ENCODE assay signal across 8 cellular contexts in the genomic region with DNA sequence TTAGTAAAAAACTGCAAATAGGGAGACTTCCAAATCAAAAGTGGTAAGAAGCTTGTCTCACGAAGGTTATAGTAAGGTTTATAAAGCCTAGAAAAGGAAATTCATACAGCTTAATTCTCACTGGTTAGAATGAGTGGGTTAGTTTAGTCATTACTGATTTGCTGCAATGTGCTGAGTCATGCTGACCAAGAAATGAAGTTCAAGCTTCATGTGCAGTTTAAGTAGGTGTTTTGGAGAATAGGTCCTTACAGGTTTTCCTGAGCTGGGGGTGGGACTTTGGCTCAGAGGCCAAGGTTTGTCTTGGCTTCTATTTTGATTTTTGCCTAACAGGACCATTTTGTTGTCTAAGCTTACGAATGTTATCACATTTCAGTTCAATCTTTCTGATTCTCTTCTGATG. TPM values are rescaled to one million over a fixed set of nuclear protein-coding genes. Genes with fewer than 3 reads are reported as not detected.
A peak's percentile ranks its signal among the peaks of the same experiment; 100 is the strongest.
DNase-seq lines count a peak whose midpoint lies in the region; ATAC-seq and TF ChIP-seq lines count a peak whose summit lies in the region.

No MANE protein-coding gene starts in this region.

- DNase-seq in MCF 10A (ENCODE audit: unreplicated experiment) (peak; percentile 93), breast epithelium (ENCODE audit: low spot score in 2 of 2) (no peak), left cardiac atrium (peak; percentile 23), 8988T (no peak)
- DNase-seq in activated T-cell treated with anti-CD3 and anti-CD28 coated beads, Interleukin-2, amount 50 U/mL, for 4 hours, result no peak
- DNase-seq in stimulated activated naive B cell treated with anti-CD40 and anti-IgM and Interleukin-4, amounts not matched to agents 10 μg/mL and 1 μg/mL and 100 μg/mL, for 72 hours, result no peak

- H3K4me1 Mint-ChIP-seq in MCF 10A (ENCODE audit: insufficient read depth, unreplicated experiment), result peaks cover 25% of the 10 kb centered on the region
- H3K4me1 Mint-ChIP-seq in activated T-cell treated with anti-CD3 and anti-CD28 coated beads, Interleukin-2, amount 50 U/mL, for 4 hours (ENCODE audit: low read depth), result peaks cover 36% of the 10 kb centered on the region
- peaks cover 7 to 11% of the 10 kb centered on the region in 2 donors for H3K4me1 Mint-ChIP-seq in stimulated activated naive B cell treated with anti-CD40 and anti-IgM and Interleukin-4, amounts not matched to agents 10 μg/mL and 1 μg/mL and 100 μg/mL, for 72 hours

- no peaks in the 10 kb centered on the region for H3K36me3 ChIP-seq in breast epithelium

- H3K9me3 Mint-ChIP-seq in MCF 10A (ENCODE audit: unreplicated experiment), result no peaks in the 10 kb centered on the region
- H3K9me3 Mint-ChIP-seq in activated T-cell treated with anti-CD3 and anti-CD28 coated beads, Interleukin-2, amount 50 U/mL, for 4 hours, result no peaks in the 10 kb centered on the region
- H3K9me3 Mint-ChIP-seq in stimulated activated naive B cell treated with anti-CD40 and anti-IgM and Interleukin-4, amounts not matched to agents 10 μg/mL and 1 μg/mL and 100 μg/mL, for 72 hours, result peaks cover 5% of the 10 kb centered on the region in 2 donors

- H3K27me3 ChIP-seq in breast epithelium, result no peaks in the 10 kb centered on the region

- no peak for TF ChIP-seq CTCF in MCF 10A (IDR thresholded peaks at IDR 0.05; ENCODE audit: unreplicated experiment)
- no peak for TF ChIP-seq CTCF in breast epithelium (IDR thresholded peaks at IDR 0.05)

- no peaks in the 10 kb centered on the region for H3K9me3 ChIP-seq in breast epithelium

- peak overlapping the region; percentile 63 for H3K27ac Mint-ChIP-seq in MCF 10A (ENCODE audit: low read depth, unreplicated experiment)
- H3K27ac Mint-ChIP-seq in stimulated activated naive B cell treated with anti-CD40 and anti-IgM and Interleukin-4, amounts not matched to agents 10 μg/mL and 1 μg/mL and 100 μg/mL, for 72 hours, result peak overlapping the region; percentile 14

- H3K4me3 ChIP-seq in breast epithelium, result no peak overlapping the region

- TF ChIP-seq POLR2A in breast epithelium (IDR thresholded peaks at IDR 0.05), result no peak

- intact Hi-C loops in MCF 10A (cut with micrococcal nuclease) (loop anchor here (2.0 kb wide), 1 partner anchor 75 kb away; no protein-coding TSS in a partner anchor), breast epithelium (cut with DNase I; ENCODE audit: low total_unique reads) (no loop called here), left cardiac atrium (cut with DNase I) (no loop called here)

- POLR2A ChIA-PET in MCF 10A (lab: Yijun Ruan, JAX), result interaction anchor here (0.7 to 4.7 kb wide), 17 partner anchors 8 to 1016 kb away, joined by 3 to 171 read pairs (median 5); partner anchors contain the start of genes CLIP4, WDR43 and YPEL5

- ATAC-seq in HG03442 (IDR thresholded peaks at IDR 0.05; ENCODE audit: unreplicated experiment) (peak; percentile 53), left cardiac atrium (peak; percentile 72 to 94), GM19328 (IDR thresholded peaks at IDR 0.05; ENCODE audit: unreplicated experiment) (no peak)
- ATAC-seq in activated T-cell treated with anti-CD3 and anti-CD28 coated beads, Interleukin-2, amount 50 U/mL, for 4 hours, result peak; percentile 93 to 97
- peak; percentile 74 to 79 for ATAC-seq in stimulated activated naive B cell treated with anti-CD40 and anti-IgM and Interleukin-4, amounts not matched to agents 10 μg/mL and 1 μg/mL and 100 μg/mL, for 72 hours (replicated peaks)

- H3K27me3 Mint-ChIP-seq in MCF 10A (ENCODE audit: insufficient read depth, unreplicated experiment), result no peaks in the 10 kb centered on the region
- no peaks in the 10 kb centered on the region for H3K27me3 Mint-ChIP-seq in activated T-cell treated with anti-CD3 and anti-CD28 coated beads, Interleukin-2, amount 50 U/mL, for 4 hours (ENCODE audit: low read depth)
- H3K27me3 Mint-ChIP-seq in stimulated activated naive B cell treated with anti-CD40 and anti-IgM and Interleukin-4, amounts not matched to agents 10 μg/mL and 1 μg/mL and 100 μg/mL, for 72 hours, result no peaks in the 10 kb centered on the region

- peak overlapping the region in 1 of 2 donors; percentile 16 for H3K27ac ChIP-seq in breast epithelium

- no TSS peak for BruUV-seq in MCF 10A (replicated peaks; lab: Mats Ljungman, UMichigan)

- H3K4me1 ChIP-seq in breast epithelium, result peaks cover 5 to 6% of the 10 kb centered on the region in 2 donors

- peaks cover 74% of the 10 kb centered on the region for H3K36me3 Mint-ChIP-seq in MCF 10A (ENCODE audit: insufficient read depth, unreplicated experiment)
- H3K36me3 Mint-ChIP-seq in activated T-cell treated with anti-CD3 and anti-CD28 coated beads, Interleukin-2, amount 50 U/mL, for 4 hours (ENCODE audit: insufficient read depth), result peaks cover 33% of the 10 kb centered on the region
- peaks cover 5 to 14% of the 10 kb centered on the region in 2 donors for H3K36me3 Mint-ChIP-seq in stimulated activated naive B cell treated with anti-CD40 and anti-IgM and Interleukin-4, amounts not matched to agents 10 μg/mL and 1 μg/mL and 100 μg/mL, for 72 hours

- peak overlapping the region; percentile 46 for H3K4me3 Mint-ChIP-seq in MCF 10A (ENCODE audit: unreplicated experiment)
- peak overlapping the region; percentile 60 for H3K4me3 Mint-ChIP-seq in activated T-cell treated with anti-CD3 and anti-CD28 coated beads, Interleukin-2, amount 50 U/mL, for 4 hours
- H3K4me3 Mint-ChIP-seq in stimulated activated naive B cell treated with anti-CD40 and anti-IgM and Interleukin-4, amounts not matched to agents 10 μg/mL and 1 μg/mL and 100 μg/mL, for 72 hours, result peak overlapping the region in 1 of 2 donors; percentile 54

- CTCF ChIA-PET in MCF 10A (lab: Yijun Ruan, JAX), result interaction anchor here (0.6 to 2.9 kb wide), 8 partner anchors 10 to 985 kb away, joined by 3 to 15 read pairs (median 6); partner anchors contain the start of gene CLIP4

RNA-seq across cellular contexts. Expression of gene CLIP4, which starts 15.1 kb away (rescaled TPM):
- total RNA-seq in MCF 10A (2022) (77.8 and 97.7 TPM in 2 replicates), breast epithelium (100 to 1,000 TPM in 1 of 3 donors, 10 to 100 TPM in 2; 67.2 to 146 (median 76.8) TPM), left cardiac atrium (10 to 100 TPM; 45.1 to 63.1 TPM)
- 10 to 100 TPM; 11.7 to 14.5 (median 12.1) TPM for total RNA-seq in activated T-cell treated with anti-CD3 and anti-CD28 coated beads, Interleukin-2, amount 50 U/mL, for 4 hours

RNA-seq across cellular contexts. Expression of gene PCARE, which starts 56.0 kb away (rescaled TPM):
- total RNA-seq in MCF 10A (2022), result not detected in 2 replicates
- not detected for total RNA-seq in breast epithelium
- not detected for total RNA-seq in activated T-cell treated with anti-CD3 and anti-CD28 coated beads, Interleukin-2, amount 50 U/mL, for 4 hours
- total RNA-seq in left cardiac atrium, result 1 to 10 TPM in 1 of 2 donors, under 1 TPM in 1; 0.58 to 1.0 TPM

Comparison
In these comparisons a context has a peak if more than half of its experiments do, and no peak if none do; other contexts are left out.
1. DNase-seq: peak in MCF 10A (single experiment) and left cardiac atrium (single experiment); none in breast epithelium (0 of 2), activated T-cell treated with anti-CD3 and anti-CD28 coated beads, Interleukin-2, amount 50 U/mL, for 4 hours (single experiment), stimulated activated naive B cell treated with anti-CD40 and anti-IgM and Interleukin-4, amounts not matched to agents 10 μg/mL and 1 μg/mL and 100 μg/mL, for 72 hours (single experiment) and 8988T (single experiment).